Comparison of ENCODE assay signal across 17 cellular contexts in genomic region chr3:56962200-56962599, GRCh38.
DNase-seq lines count a peak whose midpoint lies in the region; ATAC-seq, FAIRE-seq and TF ChIP-seq lines count a peak whose summit lies in the region.
"Had no signal": no experiment of that assay in that cellular context is flagged by ENCODE, and none has a peak within 500 bp of the region (broad histone marks: within the 10 kb centered on the region; RNA-seq: fewer than 3 reads in every experiment).

No MANE protein-coding gene starts in this region.

- POLR2A ChIA-PET in A549 (lab: Yijun Ruan, JAX): no interaction called here

- no peaks in the 10 kb centered on the region for H3K27me3 Mint-ChIP-seq in T-helper 2 cell treated with Interferon-gamma antibody and Interleukin-4, amounts not matched to agents 5 μg/mL and 100 μg/mL, for 36 hours (ENCODE audit: low read depth)
- H3K27me3 Mint-ChIP-seq: T-helper 17 cell had no signal

- no peak for TF ChIP-seq EP300 in A549 (IDR thresholded peaks at IDR 0.05)

- TF ChIP-seq RAD21 in A549 (conservative IDR thresholded peaks at IDR 0.05 in 1 of 2, IDR thresholded peaks at IDR 0.05 in 1 of 2): no peak

- TF ChIP-seq POLR2A in A549 (IDR thresholded peaks at IDR 0.05; ENCODE audit: low read length): no peak
- no peak for TF ChIP-seq POLR2A in GM12892 (IDR thresholded peaks at IDR 0.05; ENCODE audit: low read depth, low read length)

- no peak overlapping the region for H3K4me2 ChIP-seq in A549

- WGBS in A549 (ENCODE audit: missing lambda C conversion rate): 86% methylated on average over 3 of the region's 3 CpGs

- no peaks in the 10 kb centered on the region for H3K9me3 Mint-ChIP-seq in T-helper 2 cell treated with Interferon-gamma antibody and Interleukin-4, amounts not matched to agents 5 μg/mL and 100 μg/mL, for 36 hours

- H3K27ac Mint-ChIP-seq in T-helper 2 cell treated with Interferon-gamma antibody and Interleukin-4, amounts not matched to agents 5 μg/mL and 100 μg/mL, for 36 hours: no peak overlapping the region
- H3K27ac Mint-ChIP-seq: CD4-positive, alpha-beta memory T cell; mesothelial cell of epicardium had no signal

- TF ChIP-seq CTCF in A549 (IDR thresholded peaks at IDR 0.05) (no peak), GM10266 (IDR thresholded peaks at IDR 0.05; ENCODE audit: control insufficient read depth, insufficient read depth, low read depth, missing control alignments) (no peak)

- FAIRE-seq in A549 (lab: Jason Lieb, UNC): no peak
- peak; percentile 44 for FAIRE-seq in GM12892 (lab: Jason Lieb, UNC)

- no peak overlapping the region for H3K4me3 ChIP-seq in A549

- H3K4me3 Mint-ChIP-seq in T-helper 2 cell treated with Interferon-gamma antibody and Interleukin-4, amounts not matched to agents 5 μg/mL and 100 μg/mL, for 36 hours: no peak overlapping the region
- H3K4me3 Mint-ChIP-seq: CD4-positive, alpha-beta memory T cell; mesothelial cell of epicardium; T-helper 17 cell had no signal

- no peak overlapping the region for H3K27ac ChIP-seq in A549
- H3K27ac ChIP-seq: WERI-Rb-1 had no signal

- no peak for ATAC-seq in A549
- no peak for ATAC-seq in GM19035 (IDR thresholded peaks at IDR 0.05; ENCODE audit: unreplicated experiment)
- ATAC-seq: T-helper 17 cell had no signal

- DNase-seq in A549 (ENCODE audit: low read depth in 1 of 2, low spot score in 1 of 2) (no peak), GM12892 (ENCODE audit: insufficient read length) (no peak), RPMI7951 (ENCODE audit: low read depth) (peak; percentile 34), islet precursor cell (peak; percentile 60), GM10266 (ENCODE audit: extremely low spot score) (no peak)
- DNase-seq in T-helper 2 cell treated with Interferon-gamma antibody and Interleukin-4, amounts not matched to agents 5 μg/mL and 100 μg/mL, for 36 hours (ENCODE audit: low spot score): no peak
- DNase-seq: activated gamma-delta T cell treated with Interleukin-2 at 50 U/mL for 16 hours; amniotic stem cell; CD4-positive, alpha-beta memory T cell; erythroblast; Karpas-422; NCI-H1048; SHP77 treated with DMSO at 0.1 percent for 48 hours; T-helper 17 cell; WERI-Rb-1 had no signal

- H3K4me1 ChIP-seq in A549: no peaks in the 10 kb centered on the region

- H3K36me3 Mint-ChIP-seq in T-helper 2 cell treated with Interferon-gamma antibody and Interleukin-4, amounts not matched to agents 5 μg/mL and 100 μg/mL, for 36 hours (ENCODE audit: low read depth): no peaks in the 10 kb centered on the region
- H3K36me3 Mint-ChIP-seq: CD4-positive, alpha-beta memory T cell had no signal

- no peaks in the 10 kb centered on the region for H3K9me3 ChIP-seq in A549

- H3K4me1 Mint-ChIP-seq in T-helper 2 cell treated with Interferon-gamma antibody and Interleukin-4, amounts not matched to agents 5 μg/mL and 100 μg/mL, for 36 hours (ENCODE audit: low read depth): no peaks in the 10 kb centered on the region
- H3K4me1 Mint-ChIP-seq: mesothelial cell of epicardium had no signal

- CTCF ChIA-PET in A549 (lab: Yijun Ruan, JAX): interaction anchor here (2.6 kb wide), 1 partner anchor 8 kb away, joined by 8 read pairs; no protein-coding TSS in a partner anchor

TF ChIP-seq in A549, 52 proteins besides CTCF, POLR2A, EP300 and RAD21:
- no peak for TF ChIP-seq HES2 (IDR thresholded peaks at IDR 0.05)
- TF ChIP-seq MAFK (IDR thresholded peaks at IDR 0.05; ENCODE audit: partially characterized antibody): peak; percentile 92

Comparison
In these comparisons a context has a peak if more than half of its experiments do, and no peak if none do; other contexts are left out.
1. DNase-seq: peak in RPMI7951 (single experiment) and islet precursor cell (single experiment); none in A549 (0 of 2), GM12892 (single experiment), T-helper 2 cell treated with Interferon-gamma antibody and Interleukin-4, amounts not matched to agents 5 μg/mL and 100 μg/mL, for 36 hours (single experiment) and GM10266 (single experiment).